ENCODE assay signal across 12 cellular contexts in genomic region chr5:1371191-1371590, GRCh38.
A peak's percentile ranks its signal among the peaks of the same experiment; 100 is the strongest.
DNase-seq lines count a peak whose midpoint lies in the region; ATAC-seq and TF ChIP-seq lines count a peak whose summit lies in the region.
"Had no signal": no experiment of that assay in that cellular context is flagged by ENCODE, and none has a peak within 500 bp of the region (broad histone marks: within the 10 kb centered on the region; RNA-seq: fewer than 3 reads in every experiment).

No MANE protein-coding gene starts in this region.

- H2AFZ ChIP-seq in OCI-LY3 (ENCODE audit: low read depth, low read length) = no peak overlapping the region; the same call in 1 of the 2 replicates

- H3K9ac ChIP-seq in BLaER1 treated with 17β-estradiol and CSF1 and Interleukin-3, amounts not matched to agents 10 nM and 100 nM = no peak overlapping the region
- 0 out of 2 replicates have a peak overlapping the region, but pooled peaks have one; percentile 10 for H3K9ac ChIP-seq in OCI-LY3 (ENCODE audit: low read length)

- H4K20me1 ChIP-seq in BLaER1 treated with 17β-estradiol and CSF1 and Interleukin-3, amounts not matched to agents 10 nM and 100 nM = no peaks in the 10 kb centered on the region
- no peaks in the 10 kb centered on the region for H4K20me1 ChIP-seq in OCI-LY3 (ENCODE audit: insufficient read depth, low read length)

- H3K9me3 Mint-ChIP-seq in memory B cell = no peaks in the 10 kb centered on the region
- H3K9me3 Mint-ChIP-seq: CD4-positive, alpha-beta T cell had no signal

- H3K4me3 Mint-ChIP-seq in memory B cell = peak overlapping the region; percentile 8
- H3K4me3 Mint-ChIP-seq: CD4-positive, alpha-beta T cell had no signal

- DNase-seq in memory B cell (ENCODE audit: low spot score in 2 of 2) (no peak), DMS53 (lab: John Stamatoyannopoulos, UW) (no peak), Ammon's horn (ENCODE audit: low spot score) (no peak)
- DNase-seq: Calu3; CD4-positive, alpha-beta T cell; DMS79 treated with DMSO at 0.1 percent for 48 hours; GDM1; H7 had no signal

- no peaks in the 10 kb centered on the region for H3K79me2 ChIP-seq in OCI-LY3 (ENCODE audit: low read length)

- H3K27ac ChIP-seq in BLaER1 treated with 17β-estradiol and CSF1 and Interleukin-3, amounts not matched to agents 10 nM and 100 nM = no peak overlapping the region
- peak overlapping the region; percentile 35 for H3K27ac ChIP-seq in OCI-LY3 (ENCODE audit: low read length)

- no peak for ATAC-seq in memory B cell (ENCODE audit: low read depth)
- ATAC-seq in HG03354 (IDR thresholded peaks at IDR 0.05; ENCODE audit: poor library complexity, severe bottlenecking, unreplicated experiment) = no peak
- ATAC-seq in HG03159 (IDR thresholded peaks at IDR 0.05; ENCODE audit: unreplicated experiment) = no peak

- H3K4me1 Mint-ChIP-seq in memory B cell = peaks cover 38% of the 10 kb centered on the region

- H3K36me3 ChIP-seq in BLaER1 treated with 17β-estradiol and CSF1 and Interleukin-3, amounts not matched to agents 10 nM and 100 nM = no peaks in the 10 kb centered on the region
- H3K36me3 ChIP-seq in OCI-LY3 (replicated peaks; ENCODE audit: low read depth, low read length) = no peaks in the 10 kb centered on the region

- H3K27me3 Mint-ChIP-seq in memory B cell = no peaks in the 10 kb centered on the region

- no peaks in the 10 kb centered on the region for H3K36me3 Mint-ChIP-seq in memory B cell

- no peak overlapping the region for H3K4me3 ChIP-seq in BLaER1 treated with 17β-estradiol and CSF1 and Interleukin-3, amounts not matched to agents 10 nM and 100 nM
- peak overlapping the region; percentile 37 for H3K4me3 ChIP-seq in OCI-LY3 (ENCODE audit: low read length)

- H3K4me1 ChIP-seq in BLaER1 treated with 17β-estradiol and CSF1 and Interleukin-3, amounts not matched to agents 10 nM and 100 nM = peaks cover 9 to 59% (median 41%) of the 10 kb centered on the region in 10 experiments; a peak in 18 of 20 replicates
- H3K4me1 ChIP-seq in OCI-LY3 (ENCODE audit: low read length) = peaks cover 27% of the 10 kb centered on the region

- H3K27ac Mint-ChIP-seq in memory B cell = peak overlapping the region; percentile 89
- H3K27ac Mint-ChIP-seq: CD4-positive, alpha-beta T cell had no signal

- peaks cover 0 to 12% (median 0%) of the 10 kb centered on the region in 11 experiments; a peak in 8 of 22 replicates for H3K27me3 ChIP-seq in BLaER1 treated with 17β-estradiol and CSF1 and Interleukin-3, amounts not matched to agents 10 nM and 100 nM
- peaks cover 13% of the 10 kb centered on the region; the same call in 1 of the 2 replicates for H3K27me3 ChIP-seq in OCI-LY3 (ENCODE audit: low read depth, low read length)

- peak overlapping the region in 9 of 11 experiments; percentile 23 to 66 (median 46); a peak in 16 of 22 replicates for H3K4me2 ChIP-seq in BLaER1 treated with 17β-estradiol and CSF1 and Interleukin-3, amounts not matched to agents 10 nM and 100 nM
- peak overlapping the region; percentile 60 for H3K4me2 ChIP-seq in OCI-LY3 (ENCODE audit: low read length)

- no peak for TF ChIP-seq CTCF in OCI-LY3 (IDR thresholded peaks at IDR 0.05; ENCODE audit: low read depth, low read length)

- no peaks in the 10 kb centered on the region for H3K9me3 ChIP-seq in BLaER1 treated with 17β-estradiol and CSF1 and Interleukin-3, amounts not matched to agents 10 nM and 100 nM (replicated peaks in 1 of 11)
- H3K9me3 ChIP-seq in OCI-LY3 (ENCODE audit: insufficient read depth, low read length) = no peaks in the 10 kb centered on the region
